ENCODE assay signal across 21 cellular contexts in the genomic region with DNA sequence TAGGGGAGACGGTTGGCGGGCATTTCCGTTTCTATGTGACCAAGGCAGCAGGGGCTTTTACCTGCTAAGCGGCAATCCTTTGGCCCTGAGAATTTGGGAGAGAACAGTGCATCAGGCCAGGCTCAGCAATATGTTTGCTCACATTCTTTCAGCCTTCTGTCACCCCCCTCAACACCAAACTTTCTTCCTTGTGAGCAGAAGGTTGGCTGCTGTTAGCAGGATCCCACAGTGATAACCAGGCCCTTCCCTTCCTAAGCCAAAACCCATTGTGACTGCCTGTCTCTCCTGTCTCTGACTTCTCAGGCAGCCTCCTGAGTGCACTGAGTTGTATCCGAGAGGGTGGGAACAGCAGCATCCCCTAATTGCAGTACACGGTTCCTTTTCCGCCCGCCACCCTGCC. TPM values are rescaled to one million over a fixed set of nuclear protein-coding genes. Genes with fewer than 3 reads are reported as not detected.
DNase-seq lines count a peak whose midpoint lies in the region; ATAC-seq, FAIRE-seq and TF ChIP-seq lines count a peak whose summit lies in the region.
"Had no signal": no experiment of that assay in that cellular context is flagged by ENCODE, and none has a peak within 500 bp of the region (broad histone marks: within the 10 kb centered on the region; RNA-seq: fewer than 3 reads in every experiment).

No MANE protein-coding gene starts in this region.

- no peaks in the 10 kb centered on the region for H3K4me1 ChIP-seq in Caco-2
- no peaks in the 10 kb centered on the region for H3K4me1 ChIP-seq in PC-9 (replicated peaks; ENCODE audit: insufficient read depth)

- no peak for TF ChIP-seq POLR2A in GM12892 (IDR thresholded peaks at IDR 0.05; ENCODE audit: low read depth, low read length)

- H3K4me1 Mint-ChIP-seq in Caco-2 (ENCODE audit: low read depth, unreplicated experiment) = no peaks in the 10 kb centered on the region
- H3K4me1 Mint-ChIP-seq in activated CD8-positive, alpha-beta T cell treated with anti-CD3 and anti-CD28 coated beads, Interleukin-2, amount 10 ng/mL, durations not matched to agents 7 days and 5 days (ENCODE audit: low read depth) = peaks cover 13% of the 10 kb centered on the region

- H4K20me1 ChIP-seq in PC-9 (ENCODE audit: insufficient read depth) = peaks cover 15% of the 10 kb centered on the region

- H3K27ac Mint-ChIP-seq in Caco-2 (ENCODE audit: unreplicated experiment) = no peak overlapping the region
- no peak overlapping the region for H3K27ac Mint-ChIP-seq in activated CD8-positive, alpha-beta T cell treated with anti-CD3 and anti-CD28 coated beads, Interleukin-2, amount 10 ng/mL, durations not matched to agents 7 days and 5 days
- H3K27ac Mint-ChIP-seq: CD4-positive, CD25-positive, alpha-beta regulatory T cell had no signal

- peaks cover 35% of the 10 kb centered on the region for H3K36me3 Mint-ChIP-seq in Caco-2 (ENCODE audit: insufficient read depth, unreplicated experiment)
- H3K36me3 Mint-ChIP-seq in activated CD8-positive, alpha-beta T cell treated with anti-CD3 and anti-CD28 coated beads, Interleukin-2, amount 10 ng/mL, durations not matched to agents 7 days and 5 days (ENCODE audit: low read depth) = peaks cover 4% of the 10 kb centered on the region

- H3K36me3 ChIP-seq in Caco-2 (ENCODE audit: control insufficient read depth, insufficient read depth, low read length) = peaks cover 4% of the 10 kb centered on the region
- peaks cover 5% of the 10 kb centered on the region; the same call in 1 of the 2 replicates for H3K36me3 ChIP-seq in PC-9 (ENCODE audit: low read depth)

- H3K9me2 ChIP-seq in PC-9 (ENCODE audit: insufficient read depth) = no peaks in the 10 kb centered on the region

- BruUV-seq in Caco-2 (replicated peaks; lab: Mats Ljungman, UMichigan) (TSS peak; percentile 11), PC-9 (replicated peaks; lab: Mats Ljungman, UMichigan) (TSS peak; percentile 1)

- no peak for TF ChIP-seq CTCF in Caco-2 (IDR thresholded peaks at IDR 0.05; ENCODE audit: insufficient read depth in 1 of 2, low read depth in 1 of 2, low read length in 1 of 2, severe bottlenecking in 1 of 2, unreplicated experiment in 1 of 2)
- TF ChIP-seq CTCF in PC-9 (conservative IDR thresholded peaks at IDR 0.05) = no peak
- no peak for TF ChIP-seq CTCF in fibroblast of the aortic adventitia (IDR thresholded peaks at IDR 0.05; ENCODE audit: insufficient read depth, low read length)

- DNase-seq in Caco-2 (no peak), GM03348 (ENCODE audit: low spot score) (peak; percentile 42), PC-9 (no peak), fibroblast of the aortic adventitia (ENCODE audit: low read depth) (peak; percentile 40), GM12892 (ENCODE audit: insufficient read length) (no peak)
- no peak for DNase-seq in stimulated activated CD4-positive, alpha-beta T cell treated with anti-CD3 and anti-CD28 coated beads, Interleukin-4, amount 100 ng/mL, for 24 hours
- DNase-seq in activated CD8-positive, alpha-beta T cell treated with anti-CD3 and anti-CD28 coated beads, Interleukin-2, amount 10 ng/mL, durations not matched to agents 7 days and 5 days = no peak
- DNase-seq: CD4-positive, CD25-positive, alpha-beta regulatory T cell; DMS79 treated with DMSO at 0.1 percent for 48 hours; HCEC 1CT; NCI-H1105; NCI-H146; NCI-H2029; NCI-H226; NCI-H510A treated with DMSO at 0.1 percent for 48 hours; NCI-H774; NK-92 treated with Interleukin-12 subunit alpha and Interleukin-12 subunit beta, amount 100 ng/mL, for 24 hours; SHP77 had no signal

- H3K27me3 ChIP-seq in Caco-2 (replicated peaks; ENCODE audit: control insufficient read depth, insufficient read depth, low read length) (no peaks in the 10 kb centered on the region), PC-9 (ENCODE audit: insufficient read depth, low read depth) (no peaks in the 10 kb centered on the region)

- FAIRE-seq in GM12892 (lab: Jason Lieb, UNC) = no peak
- FAIRE-seq: HTR-8/SVneo had no signal

- H3K9me3 ChIP-seq in Caco-2 (no peaks in the 10 kb centered on the region), PC-9 (ENCODE audit: insufficient read depth, low read depth) (no peaks in the 10 kb centered on the region)

- no peaks in the 10 kb centered on the region for H3K9me3 Mint-ChIP-seq in Caco-2 (ENCODE audit: unreplicated experiment)
- no peaks in the 10 kb centered on the region for H3K9me3 Mint-ChIP-seq in activated CD8-positive, alpha-beta T cell treated with anti-CD3 and anti-CD28 coated beads, Interleukin-2, amount 10 ng/mL, durations not matched to agents 7 days and 5 days (ENCODE audit: insufficient read depth)
- H3K9me3 Mint-ChIP-seq: CD4-positive, CD25-positive, alpha-beta regulatory T cell had no signal

- intact Hi-C loops in Caco-2 (cut with micrococcal nuclease; ENCODE audit: unreplicated experiment) (no loop called here), PC-9 (cut with micrococcal nuclease; ENCODE audit: unreplicated experiment) (no loop called here)

- POLR2A ChIA-PET in Caco-2 (lab: Charles Lee) = no interaction called here
- POLR2A ChIA-PET in PC-9 (lab: Charles Lee; ENCODE audit: unreplicated experiment) = no interaction called here
- POLR2A ChIA-PET in activated CD8-positive, alpha-beta T cell treated with anti-CD3 and anti-CD28 coated beads, Interleukin-2, amount 10 ng/mL, durations not matched to agents 7 days and 5 days (lab: Charles Lee) = no interaction called here

- ATAC-seq in GM21423 (IDR thresholded peaks at IDR 0.05; ENCODE audit: unreplicated experiment) = no peak
- no peak for ATAC-seq in activated CD8-positive, alpha-beta T cell treated with anti-CD3 and anti-CD28 coated beads, Interleukin-2, amount 10 ng/mL, durations not matched to agents 7 days and 5 days

- peaks cover 14% of the 10 kb centered on the region for H3K79me2 ChIP-seq in PC-9 (ENCODE audit: low read depth)

- no peak overlapping the region for H3K27ac ChIP-seq in PC-9
- H3K27ac ChIP-seq: KMS-11 had no signal

- no peaks in the 10 kb centered on the region for H3F3A ChIP-seq in PC-9 (ENCODE audit: insufficient read depth, low read depth)

- CTCF ChIA-PET in Caco-2 (lab: Charles Lee) = no interaction called here
- CTCF ChIA-PET in PC-9 (lab: Charles Lee) = no interaction called here
- CTCF ChIA-PET in activated CD8-positive, alpha-beta T cell treated with anti-CD3 and anti-CD28 coated beads, Interleukin-2, amount 10 ng/mL, durations not matched to agents 7 days and 5 days (lab: Charles Lee) = no interaction called here

- H3K27me3 Mint-ChIP-seq in Caco-2 (ENCODE audit: insufficient read depth, unreplicated experiment) = no peaks in the 10 kb centered on the region
- H3K27me3 Mint-ChIP-seq in activated CD8-positive, alpha-beta T cell treated with anti-CD3 and anti-CD28 coated beads, Interleukin-2, amount 10 ng/mL, durations not matched to agents 7 days and 5 days (ENCODE audit: low read depth) = no peaks in the 10 kb centered on the region
- H3K27me3 Mint-ChIP-seq: CD4-positive, CD25-positive, alpha-beta regulatory T cell had no signal

- H3K4me3 ChIP-seq in Caco-2 (ENCODE audit: low read depth, low read length) (no peak overlapping the region), PC-9 (no peak overlapping the region), fibroblast of the aortic adventitia (ENCODE audit: low read depth, low read length) (no peak overlapping the region)

- no peak overlapping the region for H3K4me2 ChIP-seq in PC-9
- H3K4me2 ChIP-seq: KMS-11 had no signal

- H3K4me3 Mint-ChIP-seq in Caco-2 (ENCODE audit: unreplicated experiment) = no peak overlapping the region
- no peak overlapping the region for H3K4me3 Mint-ChIP-seq in activated CD8-positive, alpha-beta T cell treated with anti-CD3 and anti-CD28 coated beads, Interleukin-2, amount 10 ng/mL, durations not matched to agents 7 days and 5 days
- H3K4me3 Mint-ChIP-seq: CD4-positive, CD25-positive, alpha-beta regulatory T cell had no signal

- H2AFZ ChIP-seq in PC-9 = no peak overlapping the region

RNA-seq across cellular contexts. Expression of gene STK35, which starts 43.7 kb away (rescaled TPM):
- total RNA-seq in Caco-2 (2022) (40.1 and 40.2 TPM in 2 replicates), PC-9 (2021) (36.7 and 38.4 TPM in 2 replicates), fibroblast of the aortic adventitia (ENCODE audit: low replicate concordance) (13.2 and 17.7 TPM in 2 replicates)
- total RNA-seq in activated CD8-positive, alpha-beta T cell treated with anti-CD3 and anti-CD28 coated beads, Interleukin-2, amount 10 ng/mL, durations not matched to agents 7 days and 5 days = 10 to 100 TPM; 14.9 to 16.2 TPM
- 5.9 TPM for polyA plus RNA-seq in GM12892 (2012; ENCODE audit: missing spikeins)

Comparison
In these comparisons a context has a peak if more than half of its experiments do, and no peak if none do; other contexts are left out.
1. DNase-seq: peak in GM03348 (single experiment) and fibroblast of the aortic adventitia (single experiment); none in Caco-2 (0 of 2), PC-9 (0 of 2), stimulated activated CD4-positive, alpha-beta T cell treated with anti-CD3 and anti-CD28 coated beads, Interleukin-4, amount 100 ng/mL, for 24 hours (single experiment), activated CD8-positive, alpha-beta T cell treated with anti-CD3 and anti-CD28 coated beads, Interleukin-2, amount 10 ng/mL, durations not matched to agents 7 days and 5 days (single experiment) and GM12892 (single experiment).